1 cellular context compared by ENCODE assay signal in the genomic region with DNA sequence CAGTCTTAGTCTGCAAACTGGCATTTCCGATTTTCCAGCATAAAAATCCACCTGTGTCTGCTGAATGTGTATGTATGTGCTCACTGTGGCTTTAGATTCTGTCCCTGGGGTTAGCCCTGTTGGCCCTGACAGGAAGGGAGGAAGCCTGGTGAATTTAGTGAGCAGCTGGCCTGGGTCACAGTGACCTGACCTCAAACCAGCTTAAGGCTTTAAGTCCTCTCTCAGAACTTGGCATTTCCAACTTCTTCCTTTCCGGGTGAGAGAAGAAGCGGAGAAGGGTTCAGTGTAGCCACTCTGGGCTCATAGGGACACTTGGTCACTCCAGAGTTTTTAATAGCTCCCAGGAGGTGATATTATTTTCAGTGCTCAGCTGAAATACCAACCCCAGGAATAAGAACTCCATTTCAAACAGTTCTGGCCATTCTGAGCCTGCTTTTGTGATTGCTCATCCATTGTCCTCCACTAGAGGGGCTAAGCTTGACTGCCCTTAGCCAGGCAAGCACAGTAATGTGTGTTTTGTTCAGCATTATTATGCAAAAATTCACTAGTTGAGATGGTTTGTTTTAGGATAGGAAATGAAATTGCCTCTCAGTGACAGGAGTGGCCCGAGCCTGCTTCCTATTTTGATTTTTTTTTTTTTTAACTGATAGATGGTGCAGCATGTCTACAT.
TF ChIP-seq lines count a peak whose summit lies in the region.

No MANE protein-coding gene starts in this region.

TF ChIP-seq in H1, 55 proteins besides CTCF, POLR2A, EP300 and RAD21:
- TF ChIP-seq SP2 (IDR thresholded peaks at IDR 0.05; ENCODE audit: low read length) (no peak), CHD7 (IDR thresholded peaks at IDR 0.05; ENCODE audit: insufficient replicate concordance, low read length) (peak; percentile 39), TAF1 (IDR thresholded peaks at IDR 0.05; ENCODE audit: low read depth, low read length) (no peak), SIN3A (conservative IDR thresholded peaks at IDR 0.05 in 1 of 2, IDR thresholded peaks at IDR 0.05 in 1 of 2; ENCODE audit: low read depth in 1 of 2, low read length in 2 of 2) (0 out of 4 replicates have a peak, but pooled peaks of 1 of the 2 experiments have one; percentile 24), POU5F1 (IDR thresholded peaks at IDR 0.05; ENCODE audit: low read depth, low read length) (peak; percentile 73; the same call in 1 of the 2 replicates), NANOG (IDR thresholded peaks at IDR 0.05; ENCODE audit: insufficient read depth, low read depth, low read length, poor library complexity, severe bottlenecking) (peak; percentile 41)
